ENCODE assay signal across 8 cellular contexts in the genomic region with DNA sequence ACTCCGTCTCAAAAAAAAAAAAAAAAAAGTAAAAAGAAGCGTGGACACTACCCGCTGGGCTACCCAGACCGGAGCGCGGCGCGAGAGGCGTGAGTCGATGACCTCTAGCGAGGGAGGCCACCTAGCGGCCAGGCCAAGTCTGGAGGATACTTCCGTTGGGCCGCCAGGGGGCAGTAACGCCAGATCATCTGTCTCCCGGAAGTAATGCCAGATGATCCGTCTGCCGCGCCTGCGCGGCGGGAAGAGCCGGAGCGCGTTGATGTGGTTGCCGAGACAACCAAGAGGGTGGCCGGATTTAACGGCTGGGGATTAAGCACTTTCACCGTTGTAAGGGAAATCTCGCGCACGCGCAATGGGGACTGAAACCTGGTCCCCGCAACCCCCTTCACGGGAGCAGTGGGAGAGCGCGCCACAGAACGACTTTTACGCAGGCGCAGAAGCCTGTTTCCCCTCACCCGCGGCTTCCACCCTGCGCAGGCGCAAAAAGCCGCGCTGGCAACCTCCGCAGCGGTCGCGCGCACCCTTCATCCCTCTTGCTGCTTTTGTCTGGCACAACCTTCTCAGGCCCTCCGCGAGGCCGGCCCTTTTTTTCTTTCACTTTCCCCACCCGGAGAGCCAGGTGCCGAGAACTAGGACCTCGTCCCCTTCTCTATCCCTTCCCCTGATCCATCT. TPM values are rescaled to one million over a fixed set of nuclear protein-coding genes. Genes with fewer than 3 reads are reported as not detected.
DNase-seq lines count a peak whose midpoint lies in the region; ATAC-seq, FAIRE-seq and TF ChIP-seq lines count a peak whose summit lies in the region.

No MANE protein-coding gene starts in this region.

- TF ChIP-seq CTCF in body of pancreas (IDR thresholded peaks at IDR 0.05), result peak; percentile 97 to 100 (median 100)
- peak; percentile 95 to 100 (median 99) for TF ChIP-seq CTCF in gastrocnemius medialis (IDR thresholded peaks at IDR 0.05 in 4 of 5, conservative IDR thresholded peaks at IDR 0.05 in 1 of 5)

- H3K27me3 ChIP-seq in ACC112 (ENCODE audit: insufficient read depth, low read length) (no peaks in the 10 kb centered on the region), body of pancreas (no peaks in the 10 kb centered on the region), gastrocnemius medialis (no peaks in the 10 kb centered on the region)

- intact Hi-C loops in body of pancreas (cut with DNase I), result no loop called here
- intact Hi-C loops in gastrocnemius medialis (cut with DNase I; ENCODE audit: low total_unique reads), result loop anchor here (1.0 to 2.0 kb wide), 5 partner anchors 21 to 268 kb away; partner anchors contain the start of genes FIZ1, RPL28, ZNF628 and ZNF784

- peak overlapping the region; percentile 87 for H3K4me3 ChIP-seq in ACC112 (ENCODE audit: low read depth, low read length)
- peak overlapping the region in 1 of 2 donors; percentile 31 for H3K4me3 ChIP-seq in body of pancreas
- peak overlapping the region; percentile 85 for H3K4me3 ChIP-seq in iPS-11a (ENCODE audit: low read depth, low read length)
- peak overlapping the region; percentile 75 to 98 (median 90) for H3K4me3 ChIP-seq in gastrocnemius medialis

- no peaks in the 10 kb centered on the region for H3K36me3 ChIP-seq in ACC112 (ENCODE audit: insufficient read depth, low read length)
- no peaks in the 10 kb centered on the region for H3K36me3 ChIP-seq in body of pancreas (replicated peaks in 1 of 2; ENCODE audit: insufficient read depth in 1 of 2, low read depth in 2 of 2)
- H3K36me3 ChIP-seq in gastrocnemius medialis, result peaks cover 0 to 4% of the 10 kb centered on the region in 2 donors

- WGBS in body of pancreas, 2 donors, result 0 to 1% methylated on average over 39 to 57 of the region's 57 CpGs

- TF ChIP-seq POLR2A in body of pancreas (IDR thresholded peaks at IDR 0.05) (peak in 2 of 3 donors; percentile 85 to 95), gastrocnemius medialis (IDR thresholded peaks at IDR 0.05) (peak; percentile 88 to 91)

- DNase-seq in NCI-H2107 (lab: John Stamatoyannopoulos, UW) (peak; percentile 99), body of pancreas (peak; percentile 98 to 99 (median 99)), gastrocnemius medialis (peak; percentile 96 to 99)

- H3K79me2 ChIP-seq in ACC112 (ENCODE audit: control insufficient read depth, insufficient read depth, low read length, unreplicated experiment), result peaks cover 35% of the 10 kb centered on the region

- H3K4me1 ChIP-seq in ACC112 (ENCODE audit: control insufficient read depth, insufficient read depth, low read length, unreplicated experiment) (peaks cover 20% of the 10 kb centered on the region), body of pancreas (peaks cover 47% of the 10 kb centered on the region), gastrocnemius medialis (peaks cover 34 to 44% of the 10 kb centered on the region in 2 donors)

- FAIRE-seq in TTC549 (lab: Jason Lieb, UNC), result peak; percentile 76

- H3K9me3 ChIP-seq in body of pancreas (no peaks in the 10 kb centered on the region), gastrocnemius medialis (no peaks in the 10 kb centered on the region)

- peak overlapping the region; percentile 30 for H2AFZ ChIP-seq in ACC112 (ENCODE audit: low read length, unreplicated experiment)

- in situ Hi-C loops in gastrocnemius medialis (cut with MboI; ENCODE audit: low sequenced_read_pairs in 4 of 4), result no loop called here

- ATAC-seq in GM18858 (IDR thresholded peaks at IDR 0.05; ENCODE audit: unreplicated experiment) (peak; percentile 34), HG03066 (IDR thresholded peaks at IDR 0.05; ENCODE audit: low read depth, unreplicated experiment) (peak; percentile 38), body of pancreas (peak; percentile 68), gastrocnemius medialis (peak; percentile 70 to 76)

- peak overlapping the region; percentile 98 for H3K27ac ChIP-seq in ACC112 (ENCODE audit: low read depth, low read length)
- H3K27ac ChIP-seq in body of pancreas, result peak overlapping the region; percentile 99 to 100 (median 99)
- peak overlapping the region; percentile 98 to 100 (median 99) for H3K27ac ChIP-seq in gastrocnemius medialis

RNA-seq across cellular contexts. Expression of gene U2AF2, which starts 1.0 kb away (rescaled TPM):
- total RNA-seq in body of pancreas (100 to 1,000 TPM in 1 of 2 donors, 10 to 100 TPM in 1; 53.4 to 106 TPM), gastrocnemius medialis (10 to 100 TPM; 38.1 to 60.2 (median 50.1) TPM)

RNA-seq across cellular contexts. Expression of gene CCDC106, which starts 5.8 kb away (rescaled TPM):
- total RNA-seq in body of pancreas (10 to 100 TPM in 1 of 2 donors, 1 to 10 TPM in 1; 5.9 to 15.0 TPM), gastrocnemius medialis (10 to 100 TPM in 2 of 4 donors, 1 to 10 TPM in 2; 6.3 to 21.2 (median 12.6) TPM)

RNA-seq across cellular contexts. Expression of gene ZNF581, which starts 10.3 kb away (rescaled TPM):
- total RNA-seq in body of pancreas, result 10 to 100 TPM; 16.8 to 20.2 TPM
- 10 to 100 TPM in 3 of 4 donors, 1 to 10 TPM in 1; 9.9 to 17.3 (median 13.7) TPM for total RNA-seq in gastrocnemius medialis

RNA-seq across cellular contexts. Expression of gene ZNF580, which starts 13.0 kb away (rescaled TPM):
- total RNA-seq in body of pancreas, result 10 to 100 TPM; 29.7 to 36.1 TPM
- 10 to 100 TPM in 1 of 4 donors, 1 to 10 TPM in 3; 1.5 to 12.3 (median 7.2) TPM for total RNA-seq in gastrocnemius medialis

RNA-seq across cellular contexts. Expression of gene EPN1, which starts 21.2 kb away (rescaled TPM):
- total RNA-seq in body of pancreas (10 to 100 TPM; 52.1 to 52.4 TPM), gastrocnemius medialis (100 to 1,000 TPM in 3 of 4 donors, 10 to 100 TPM in 1; 58.7 to 214 (median 190) TPM)
